ENCODE assay signal across 14 cellular contexts in the genomic region with DNA sequence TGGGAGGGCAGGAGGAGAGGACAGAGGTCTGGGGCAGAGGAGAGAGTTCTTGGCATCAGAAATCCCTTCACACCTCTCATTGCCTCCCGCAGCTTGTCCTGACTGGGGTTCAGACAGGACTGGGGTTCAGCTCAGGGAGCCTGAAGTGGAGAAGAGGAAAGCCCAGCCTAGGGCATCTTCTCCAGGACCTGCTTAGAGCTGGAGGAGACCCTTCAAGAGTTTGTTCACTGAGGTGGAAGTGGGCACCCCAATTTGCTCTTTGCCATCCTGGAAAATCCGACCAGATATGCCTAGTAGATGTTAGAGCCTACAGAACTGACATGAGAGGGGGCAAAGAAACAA. TPM values are rescaled to one million over a fixed set of nuclear protein-coding genes. Genes with fewer than 3 reads are reported as not detected.
A peak's percentile ranks its signal among the peaks of the same experiment; 100 is the strongest.
DNase-seq lines count a peak whose midpoint lies in the region; ATAC-seq and TF ChIP-seq lines count a peak whose summit lies in the region.
"Had no signal": no experiment of that assay in that cellular context is flagged by ENCODE, and none has a peak within 500 bp of the region (broad histone marks: within the 10 kb centered on the region; RNA-seq: fewer than 3 reads in every experiment).

No MANE protein-coding gene starts in this region.

- intact Hi-C loops in lower lobe of right lung (cut with DNase I) = no loop called here
- intact Hi-C loops in Right ventricle myocardium inferior (cut with DNase I) = no loop called here

- 72% methylated on average over 2 of the region's 2 CpGs for WGBS in suprapubic skin

- no peak for ATAC-seq in lower lobe of right lung
- ATAC-seq in HG02588 (IDR thresholded peaks at IDR 0.05; ENCODE audit: unreplicated experiment) = no peak
- ATAC-seq in Right ventricle myocardium inferior = no peak
- ATAC-seq: natural killer cell; stimulated activated naive CD8-positive, alpha-beta T cell treated with anti-CD3 and anti-CD28 coated beads, Interleukin-15, amount 100 ng/mL, for 72 hours had no signal

- H3K9ac ChIP-seq in SK-N-MC (ENCODE audit: insufficient read length) = no peak overlapping the region

- TF ChIP-seq POLR2A in suprapubic skin (IDR thresholded peaks at IDR 0.05) = no peak

- TF ChIP-seq EP300 in suprapubic skin (IDR thresholded peaks at IDR 0.05) = no peak

- H3K4me1 ChIP-seq in lower lobe of right lung (peaks cover 41% of the 10 kb centered on the region), suprapubic skin (peaks cover 48% of the 10 kb centered on the region)

- H3K9me3 ChIP-seq in SK-N-MC (ENCODE audit: low read depth, low read length) (no peaks in the 10 kb centered on the region), lower lobe of right lung (no peaks in the 10 kb centered on the region), suprapubic skin (no peaks in the 10 kb centered on the region)

- peaks cover 15% of the 10 kb centered on the region for H3K36me3 ChIP-seq in SK-N-MC (ENCODE audit: insufficient read depth, low read length)
- H3K36me3 ChIP-seq in lower lobe of right lung = no peaks in the 10 kb centered on the region
- no peaks in the 10 kb centered on the region for H3K36me3 ChIP-seq in suprapubic skin

- TF ChIP-seq CTCF in lower lobe of right lung (IDR thresholded peaks at IDR 0.05) = no peak
- TF ChIP-seq CTCF in suprapubic skin (IDR thresholded peaks at IDR 0.05) = no peak

- H3K27me3 ChIP-seq in lower lobe of right lung (ENCODE audit: low read depth) (peaks cover 79% of the 10 kb centered on the region), suprapubic skin (peaks cover 5% of the 10 kb centered on the region)

- DNase-seq in SK-N-MC (ENCODE audit: low read depth, low spot score) (no peak), lower lobe of right lung (no peak), suprapubic skin (ENCODE audit: low spot score in 2 of 2) (no peak), NCI-H2196 (lab: John Stamatoyannopoulos, UW; ENCODE audit: unreplicated experiment) (no peak), Right ventricle myocardium inferior (ENCODE audit: missing footprints) (no peak)
- DNase-seq: activated CD4-positive, alpha-beta T cell treated with anti-CD3 and anti-CD28 coated beads, Interleukin-2, amount 50 U/mL, for 4 hours; amniotic stem cell; natural killer cell; NCI-H1105 treated with DMSO at 0.1 percent for 48 hours; NCI-H446 treated with DMSO at 0.1 percent for 48 hours; stimulated activated naive CD8-positive, alpha-beta T cell treated with anti-CD3 and anti-CD28 coated beads, Interleukin-15, amount 100 ng/mL, for 72 hours; T-helper 2 cell had no signal

- H3K4me3 ChIP-seq in SK-N-MC (no peak overlapping the region), lower lobe of right lung (peak overlapping the region; percentile 63), suprapubic skin (no peak overlapping the region)

- H3K27ac ChIP-seq in SK-N-MC (peak overlapping the region; percentile 38; the same call in 1 of the 2 replicates), lower lobe of right lung (peak overlapping the region; percentile 81), suprapubic skin (peak overlapping the region; percentile 10)

RNA-seq across cellular contexts. Expression of a gene that starts 2.0 kb away (rescaled TPM):
- total RNA-seq in lower lobe of right lung (11.3 TPM), suprapubic skin (10 to 100 TPM in 1 of 4 donors, 1 to 10 TPM in 3; 2.3 to 20.8 (median 3.9) TPM), Right ventricle myocardium inferior (1.2 TPM)

RNA-seq across cellular contexts. Expression of a gene that starts 5.5 kb away (rescaled TPM):
- total RNA-seq in lower lobe of right lung (3.9 TPM), suprapubic skin (under 1 TPM in 2 of 4 donors, not detected in 2; 0.72 to 0.80 TPM), Right ventricle myocardium inferior (not detected)
- total RNA-seq: activated T-helper 1 cell treated with anti-CD3 and anti-CD28 coated beads, Interleukin-12 subunit alpha, Interleukin-12 subunit beta, Interleukin-2, Interleukin-4 antibody, amounts not matched to agents 30 ng/mL and 10 ng/mL and 1 ng/mL, durations not matched to agents 14 hours and 24 hours and 36 hours; natural killer cell had no signal

RNA-seq across cellular contexts. Expression of a gene that starts 9.9 kb away (rescaled TPM):
- total RNA-seq in lower lobe of right lung (5.8 TPM), suprapubic skin (1 to 10 TPM in 3 of 4 donors, under 1 TPM in 1; 0.42 to 3.5 (median 1.0) TPM), Right ventricle myocardium inferior (0.38 TPM)

RNA-seq across cellular contexts. Expression of a gene that starts 16.7 kb away (rescaled TPM):
- total RNA-seq in lower lobe of right lung (4.4 TPM), suprapubic skin (1 to 10 TPM in 2 of 4 donors, under 1 TPM in 1, not detected in 1; 0.39 to 4.5 (median 1.3) TPM), Right ventricle myocardium inferior (0.57 TPM)
- total RNA-seq: natural killer cell had no signal

RNA-seq across cellular contexts. Expression of a gene that starts 22.8 kb away (rescaled TPM):
- 2.4 TPM for total RNA-seq in lower lobe of right lung
- total RNA-seq in suprapubic skin = 1 to 10 TPM in 3 of 4 donors, under 1 TPM in 1; 0.95 to 3.6 (median 2.4) TPM
- 0.41 TPM for total RNA-seq in Right ventricle myocardium inferior

Comparison
In these comparisons a context has a peak if more than half of its experiments do, and no peak if none do; other contexts are left out.
1. H3K27ac ChIP-seq: peak in every context shown above with its lines; median percentile 81 in lower lobe of right lung; 38 in SK-N-MC; 10 in suprapubic skin.